Comparison of ENCODE assay signal across 24 cellular contexts in the genomic region with DNA sequence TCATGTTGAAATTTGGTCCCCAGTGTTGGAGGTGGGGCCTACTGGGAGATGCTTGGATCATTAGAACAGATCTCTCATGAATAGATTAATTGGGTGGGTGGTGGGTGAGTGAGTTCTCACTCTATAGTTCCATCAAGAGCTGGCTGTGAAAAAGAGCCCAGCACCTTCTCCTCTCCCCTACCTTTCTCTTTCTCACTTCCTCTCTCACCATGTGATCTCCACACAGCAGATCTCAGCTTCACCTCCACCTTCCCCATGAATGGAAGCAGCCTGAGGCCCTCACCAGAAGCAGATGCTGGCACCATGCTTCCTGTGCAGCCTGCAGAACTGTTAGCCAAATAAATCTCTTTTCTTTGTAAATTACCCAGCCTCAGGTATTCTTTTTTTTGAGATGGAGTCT. TPM values are rescaled to one million over a fixed set of nuclear protein-coding genes. Genes with fewer than 3 reads are reported as not detected.
A peak's percentile ranks its signal among the peaks of the same experiment; 100 is the strongest.
DNase-seq lines count a peak whose midpoint lies in the region; ATAC-seq and TF ChIP-seq lines count a peak whose summit lies in the region.
"Had no signal": no experiment of that assay in that cellular context is flagged by ENCODE, and none has a peak within 500 bp of the region (broad histone marks: within the 10 kb centered on the region; RNA-seq: fewer than 3 reads in every experiment).

No MANE protein-coding gene starts in this region.

- H3K79me2 ChIP-seq in DOHH2 (ENCODE audit: control insufficient read depth, low read length) (no peaks in the 10 kb centered on the region), GM23338 (replicated peaks; ENCODE audit: insufficient read depth) (no peaks in the 10 kb centered on the region), SU-DHL-6 (ENCODE audit: insufficient read depth, low read length) (no peaks in the 10 kb centered on the region)

- H3K36me3 Mint-ChIP-seq in GM23338 (ENCODE audit: low read depth), result no peaks in the 10 kb centered on the region; the same call in 2 of the 3 replicates
- H3K36me3 Mint-ChIP-seq: CD8-positive, alpha-beta memory T cell had no signal

- no peak overlapping the region for H4K91ac ChIP-seq in neuronal stem cell (ENCODE audit: low read depth, low read length, poor library complexity)

- H3K4me1 ChIP-seq in DOHH2 (ENCODE audit: control insufficient read depth, low read length) (peaks cover 8% of the 10 kb centered on the region), GM23338 (ENCODE audit: insufficient read depth) (peaks cover 4% of the 10 kb centered on the region; the same call in 1 of the 2 replicates), neuronal stem cell (ENCODE audit: control insufficient read depth in 2 of 2, insufficient read depth in 1 of 2, low read depth in 1 of 2, low read length in 2 of 2) (peaks cover 0 to 5% of the 10 kb centered on the region in 2 donors)
- H3K4me1 ChIP-seq: SJCRH30 had no signal

- H3K79me1 ChIP-seq in neuronal stem cell (ENCODE audit: low read depth, low read length), result no peaks in the 10 kb centered on the region

- H3K27ac Mint-ChIP-seq in GM23338, result no peak overlapping the region
- H3K27ac Mint-ChIP-seq: CD8-positive, alpha-beta memory T cell; H9 had no signal

- DNase-seq in GM23338 (ENCODE audit: low spot score) (no peak), neuronal stem cell (ENCODE audit: low spot score) (no peak), cortex of kidney (lab: John Stamatoyannopoulos, UW) (no peak)
- DNase-seq in central memory CD4-positive, alpha-beta T cell, result no peak
- DNase-seq: CD8-positive, alpha-beta memory T cell; DMS153; IMR-90; NCI-H1436; NCI-H1930; NCI-H510A treated with DMSO at 0.1 percent for 48 hours; NCI-H774; T-helper 1 cell had no signal

- H3K9me2 ChIP-seq in DOHH2 (replicated peaks; ENCODE audit: control insufficient read depth, low read length) (no peaks in the 10 kb centered on the region), GM23338 (ENCODE audit: insufficient read depth) (peaks cover 4% of the 10 kb centered on the region; the same call in 1 of the 2 replicates), SU-DHL-6 (replicated peaks; ENCODE audit: insufficient read depth, low read length) (no peaks in the 10 kb centered on the region)

- H3K23ac ChIP-seq in neuronal stem cell (ENCODE audit: low read depth, low read length, poor library complexity), result no peak overlapping the region

- no peak overlapping the region for H3K18ac ChIP-seq in neuronal stem cell (ENCODE audit: low read length)

- TF ChIP-seq CTCF in DOHH2 (IDR thresholded peaks at IDR 0.05; ENCODE audit: low read depth, low read length, poor library complexity, severe bottlenecking) (no peak), GM23338 (conservative IDR thresholded peaks at IDR 0.05; ENCODE audit: low read depth in 2 of 2) (no peak), SU-DHL-6 (IDR thresholded peaks at IDR 0.05; ENCODE audit: insufficient read depth, low read length, poor library complexity, severe bottlenecking) (no peak)

- H2BK15ac ChIP-seq in neuronal stem cell (ENCODE audit: low read length), result no peak overlapping the region

- H3K9me3 Mint-ChIP-seq in GM23338, result no peaks in the 10 kb centered on the region
- H3K9me3 Mint-ChIP-seq: CD8-positive, alpha-beta memory T cell; H9 had no signal

- no peak overlapping the region for H2BK120ac ChIP-seq in neuronal stem cell (ENCODE audit: low read depth, low read length)

- H3K4me3 ChIP-seq in DOHH2 (ENCODE audit: low read length) (no peak overlapping the region), GM23338 (no peak overlapping the region), SU-DHL-6 (ENCODE audit: insufficient read depth, low read length, poor library complexity, severe bottlenecking) (no peak overlapping the region), neuronal stem cell (ENCODE audit: low read length in 2 of 2) (no peak overlapping the region)
- H3K4me3 ChIP-seq: MG63, SJCRH30 had no signal

- H3K4ac ChIP-seq in neuronal stem cell (ENCODE audit: low read length), result no peak overlapping the region

- H3K27ac ChIP-seq in DOHH2 (ENCODE audit: low read depth, low read length) (no peak overlapping the region), GM23338 (ENCODE audit: low read depth) (no peak overlapping the region), SU-DHL-6 (ENCODE audit: low read depth, low read length) (no peak overlapping the region), neuronal stem cell (replicated peaks; ENCODE audit: low read length) (no peak overlapping the region)
- H3K27ac ChIP-seq: C4-2B, SJCRH30 had no signal

- H3K9me3 ChIP-seq in DOHH2 (ENCODE audit: control insufficient read depth, insufficient read depth, low read length) (no peaks in the 10 kb centered on the region), SU-DHL-6 (ENCODE audit: insufficient read depth, low read length) (no peaks in the 10 kb centered on the region), neuronal stem cell (replicated peaks in 1 of 2; ENCODE audit: control insufficient read depth in 2 of 2, insufficient read depth in 1 of 2, low read depth in 1 of 2, low read length in 2 of 2) (no peaks in the 10 kb centered on the region)
- H3K9me3 ChIP-seq: MG63, SJCRH30 had no signal

- H4K20me1 ChIP-seq in DOHH2 (ENCODE audit: control insufficient read depth, insufficient read depth, low read depth, low read length) (no peaks in the 10 kb centered on the region), GM23338 (replicated peaks; ENCODE audit: insufficient read depth) (no peaks in the 10 kb centered on the region), SU-DHL-6 (ENCODE audit: low read depth, low read length) (no peaks in the 10 kb centered on the region)

- H3K14ac ChIP-seq in neuronal stem cell (ENCODE audit: low read length), result no peak overlapping the region

- H3K36me3 ChIP-seq in DOHH2 (ENCODE audit: control insufficient read depth, low read length) (no peaks in the 10 kb centered on the region), GM23338 (ENCODE audit: insufficient read depth) (no peaks in the 10 kb centered on the region), SU-DHL-6 (ENCODE audit: low read length) (no peaks in the 10 kb centered on the region), neuronal stem cell (replicated peaks in 1 of 2; ENCODE audit: control insufficient read depth in 2 of 2, insufficient read depth in 2 of 2, low read length in 2 of 2) (no peaks in the 10 kb centered on the region)
- H3K36me3 ChIP-seq: MG63, SJCRH30 had no signal

- H3K4me2 ChIP-seq in DOHH2 (ENCODE audit: low read length), result 0 out of 2 replicates have a peak overlapping the region, but pooled peaks have one; percentile 14
- no peak overlapping the region for H3K4me2 ChIP-seq in GM23338
- no peak overlapping the region for H3K4me2 ChIP-seq in SU-DHL-6 (ENCODE audit: low read depth, low read length, poor library complexity, severe bottlenecking)
- no peak overlapping the region for H3K4me2 ChIP-seq in neuronal stem cell (ENCODE audit: insufficient read depth, low read length, poor library complexity, severe bottlenecking)

- no peaks in the 10 kb centered on the region for H3F3A ChIP-seq in DOHH2 (ENCODE audit: control insufficient read depth, insufficient read depth)
- H3F3A ChIP-seq in GM23338 (replicated peaks; ENCODE audit: low read depth), result no peaks in the 10 kb centered on the region
- H3F3A ChIP-seq in SU-DHL-6 (ENCODE audit: insufficient read depth), result no peaks in the 10 kb centered on the region

- no peak for ATAC-seq in GM23338
- no peak for ATAC-seq in HG02642 (IDR thresholded peaks at IDR 0.05; ENCODE audit: poor library complexity, unreplicated experiment)

- no peak overlapping the region for H2BK5ac ChIP-seq in neuronal stem cell (ENCODE audit: low read length)

- H2BK12ac ChIP-seq in neuronal stem cell (ENCODE audit: low read length), result no peak overlapping the region

- H3K4me1 Mint-ChIP-seq in GM23338, result peaks cover 5% of the 10 kb centered on the region; the same call in 2 of the 3 replicates

- no peak overlapping the region; the same call in 2 of the 3 replicates for H3K4me3 Mint-ChIP-seq in GM23338
- H3K4me3 Mint-ChIP-seq: CD8-positive, alpha-beta memory T cell; H9 had no signal

- H3K9ac ChIP-seq in SU-DHL-6 (ENCODE audit: low read length), result no peak overlapping the region
- no peak overlapping the region for H3K9ac ChIP-seq in neuronal stem cell (ENCODE audit: low read depth, low read length, poor library complexity)

- H3K27me3 ChIP-seq in DOHH2 (ENCODE audit: control insufficient read depth, low read length) (no peaks in the 10 kb centered on the region), GM23338 (ENCODE audit: insufficient read depth) (no peaks in the 10 kb centered on the region), SU-DHL-6 (ENCODE audit: low read length) (no peaks in the 10 kb centered on the region), neuronal stem cell (ENCODE audit: control insufficient read depth in 3 of 3, insufficient read depth in 3 of 3, low read depth in 1 of 3, low read length in 3 of 3) (no peaks in the 10 kb centered on the region)
- H3K27me3 ChIP-seq: MG63, SJCRH30 had no signal

- H4K8ac ChIP-seq in neuronal stem cell (ENCODE audit: low read depth, low read length), result no peak overlapping the region

- H2AFZ ChIP-seq in GM23338 (peak overlapping the region; percentile 85), SU-DHL-6 (ENCODE audit: low read depth, low read length, severe bottlenecking) (peak overlapping the region; percentile 67), neuronal stem cell (ENCODE audit: low read length) (peak overlapping the region; percentile 71)

- H3K27me3 Mint-ChIP-seq in GM23338 (ENCODE audit: insufficient read depth, low read depth, poor library complexity), result peaks cover 2% of the 10 kb centered on the region
- H3K27me3 Mint-ChIP-seq: CD8-positive, alpha-beta memory T cell had no signal

- H2AK5ac ChIP-seq in neuronal stem cell (ENCODE audit: low read depth, low read length), result no peak overlapping the region

RNA-seq across cellular contexts. Expression of gene GMNN, which starts 12.9 kb away (rescaled TPM):
- 88.2 and 89.1 TPM in 2 replicates for total RNA-seq in GM23338 (2014; rRNA removed; shearing (Covaris generic))
- polyA plus RNA-seq in GM23338 (2016; fragmentation: Nextera tagmentation; extraction: Ambion mirVana), result 183 and 202 TPM in 2 replicates
- 95.7 TPM for polyA plus RNA-seq in neuronal stem cell (2013, experiment 1 of 2)
- 97.4 TPM for polyA plus RNA-seq in neuronal stem cell (2013, experiment 2 of 2)

RNA-seq across cellular contexts. Expression of gene ARMH2, which starts 36.9 kb away (rescaled TPM):
- not detected in 2 replicates for total RNA-seq in GM23338 (2014; rRNA removed; shearing (Covaris generic))
- polyA plus RNA-seq in GM23338 (2016; fragmentation: Nextera tagmentation; extraction: Ambion mirVana), result not detected in 2 replicates
- not detected for polyA plus RNA-seq in neuronal stem cell (2013, experiment 1 of 2)
- polyA plus RNA-seq in neuronal stem cell (2013, experiment 2 of 2), result not detected
- total RNA-seq: A172, Calu3, Daoy, H9, HT1080, IMR-90, SJCRH30 had no signal
- polyA plus RNA-seq: AG04450, IMR-90 had no signal

RNA-seq across cellular contexts. Expression of gene C6orf62, which starts 42.9 kb away (rescaled TPM):
- 78.4 and 79.9 TPM in 2 replicates for total RNA-seq in GM23338 (2014; rRNA removed; shearing (Covaris generic))
- 63.1 and 66.7 TPM in 2 replicates for polyA plus RNA-seq in GM23338 (2016; fragmentation: Nextera tagmentation; extraction: Ambion mirVana)
- 51.6 TPM for polyA plus RNA-seq in neuronal stem cell (2013, experiment 1 of 2)
- 52.1 TPM for polyA plus RNA-seq in neuronal stem cell (2013, experiment 2 of 2)
